In genomic region chr9:120926397-120926928, GRCh38 we compare ENCODE assay signal across 8 cellular contexts. TPM values are rescaled to one million over a fixed set of nuclear protein-coding genes. Genes with fewer than 3 reads are reported as not detected.
DNase-seq lines count a peak whose midpoint lies in the region; ATAC-seq and TF ChIP-seq lines count a peak whose summit lies in the region.

Gene TRAF1 (minus strand): TSS chr9:120926796. CDS start chr9:120926075, 721 bp downstream.

- H3K4me1 ChIP-seq in Panc1 (ENCODE audit: control insufficient read depth, insufficient read depth, low read length), result peaks cover 11% of the 10 kb centered on the region; the same call in 1 of the 2 replicates
- peaks cover 40% of the 10 kb centered on the region for H3K4me1 ChIP-seq in stomach smooth muscle (ENCODE audit: control insufficient read depth, insufficient read depth, low read length)

- H3K36me3 ChIP-seq in Panc1 (ENCODE audit: control insufficient read depth, insufficient read depth, low read length) (no peaks in the 10 kb centered on the region), stomach smooth muscle (ENCODE audit: control insufficient read depth in 2 of 2, insufficient read depth in 2 of 2, low read length in 2 of 2) (peaks cover 0 to 5% of the 10 kb centered on the region in 2 donors)

- BruUV-seq in Panc1 (replicated peaks; lab: Mats Ljungman, UMichigan), result no TSS peak

- H3K27me3 ChIP-seq in Panc1 (ENCODE audit: control insufficient read depth, insufficient read depth, low read length), result no peaks in the 10 kb centered on the region
- H3K27me3 ChIP-seq in stomach smooth muscle (ENCODE audit: control insufficient read depth in 1 of 2, insufficient read depth in 2 of 2, low read length in 2 of 2), result no peaks in the 10 kb centered on the region

- POLR2A ChIA-PET in Panc1 (lab: Charles Lee), result no interaction called here

- H3K4me3 ChIP-seq in Panc1 (ENCODE audit: low read depth in 2 of 2, low read length in 2 of 2), result 0 out of 4 replicates have a peak within 1 kb of the TSS, but pooled peaks of 1 of the 2 experiments have one; percentile 1
- peak within 1 kb of the TSS in 1 of 2 donors; percentile 81 for H3K4me3 ChIP-seq in stomach smooth muscle (ENCODE audit: low read length in 2 of 2)

- no peak for TF ChIP-seq CTCF in Panc1 (IDR thresholded peaks at IDR 0.05)

- intact Hi-C loops in Panc1 (cut with micrococcal nuclease; ENCODE audit: unreplicated experiment), result loop anchor here (5.0 kb wide), 1 partner anchor 49 kb away; the partner anchor contains the start of gene PHF19

- in situ Hi-C loops in Panc1 (cut with HindIII; ENCODE audit: low pct_unique_long_range_greater_than_20kb, low sequenced_read_pairs), result no loop called here

- DNase-seq in Panc1 (ENCODE audit: low read depth, low spot score) (no peak), epithelial cell of prostate (ENCODE audit: low read depth, low spot score) (no peak), NCI-H510A (lab: John Stamatoyannopoulos, UW) (no peak), NCI-H1105 (lab: John Stamatoyannopoulos, UW) (no peak), hepatic stellate cell (ENCODE audit: low spot score) (no peak)

- ATAC-seq in GM18858 (IDR thresholded peaks at IDR 0.05; ENCODE audit: unreplicated experiment), result peak; percentile 4
- peak; percentile 21 for ATAC-seq in HG02678 (IDR thresholded peaks at IDR 0.05; ENCODE audit: unreplicated experiment)
- peak; percentile 9; the same call in 1 of the 2 replicates for ATAC-seq in Panc1

- H3K27ac ChIP-seq in Panc1 (ENCODE audit: low read length) (no peak within 1 kb of the TSS; the same call in 1 of the 2 replicates), epithelial cell of prostate (peak within 1 kb of the TSS; percentile 22), stomach smooth muscle (ENCODE audit: low read length) (peak within 1 kb of the TSS; percentile 88)

- H3K9me3 ChIP-seq in Panc1 (ENCODE audit: control insufficient read depth, insufficient read depth, low read depth, low read length), result no peaks in the 10 kb centered on the region
- H3K9me3 ChIP-seq in stomach smooth muscle (ENCODE audit: control insufficient read depth in 2 of 2, low read length in 2 of 2), result no peaks in the 10 kb centered on the region

- CTCF ChIA-PET in Panc1 (lab: Charles Lee), result no interaction called here

- H3K9ac ChIP-seq in stomach smooth muscle (ENCODE audit: low read length in 2 of 2), result peak within 1 kb of the TSS in 1 of 2 donors; percentile 76

RNA-seq across cellular contexts. Expression of gene TRAF1, which starts in this region (rescaled TPM):
- 4.7 TPM for total RNA-seq in Panc1 (2021; ENCODE audit: unreplicated experiment)
- 3.7 TPM for polyA plus RNA-seq in Panc1 (2012; ENCODE audit: insufficient read length)
